In the genomic region with DNA sequence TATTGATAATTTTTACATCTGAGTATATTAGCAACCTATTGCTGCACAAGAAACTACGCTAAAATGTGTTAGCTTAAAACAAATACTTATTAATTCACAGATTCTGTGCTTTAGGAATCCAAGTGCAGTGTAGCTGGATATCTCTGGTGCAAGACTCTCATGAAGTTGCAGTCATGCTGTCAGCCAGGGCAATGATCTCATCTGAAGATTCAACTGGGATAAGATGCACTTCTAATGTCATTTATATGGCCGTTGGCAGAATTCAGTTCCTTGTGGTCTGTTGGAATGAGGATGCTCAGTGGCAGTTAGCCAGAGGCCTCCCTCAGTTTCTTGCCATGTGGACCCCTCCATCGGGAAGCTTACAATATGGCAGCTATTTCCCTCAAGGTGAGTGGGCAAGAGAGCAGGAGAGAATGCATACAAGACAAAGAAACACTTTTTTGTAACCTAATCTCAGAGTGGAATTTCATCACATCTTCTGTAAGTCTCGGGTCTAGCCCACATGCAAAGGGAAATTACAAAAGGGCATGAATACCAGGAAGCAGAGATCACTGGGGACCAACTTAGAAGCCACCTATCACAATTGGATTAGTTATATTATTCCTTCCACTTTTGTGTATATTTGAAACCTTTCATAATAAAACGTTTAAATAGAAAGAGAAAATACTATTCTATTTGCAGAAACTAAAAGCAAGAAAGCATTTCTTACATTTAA, we compare ENCODE assay signal across 16 cellular contexts.
A peak's percentile ranks its signal among the peaks of the same experiment; 100 is the strongest.
DNase-seq lines count a peak whose midpoint lies in the region; ATAC-seq and TF ChIP-seq lines count a peak whose summit lies in the region.
"Had no signal": no experiment of that assay in that cellular context is flagged by ENCODE, and none has a peak within 500 bp of the region (broad histone marks: within the 10 kb centered on the region; RNA-seq: fewer than 3 reads in every experiment).

No MANE protein-coding gene starts in this region.

- peaks cover 55% of the 10 kb centered on the region for H3K9me3 Mint-ChIP-seq in endodermal cell
- peaks cover 15% of the 10 kb centered on the region for H3K9me3 Mint-ChIP-seq in stimulated activated effector memory CD8-positive, alpha-beta T cell treated with anti-CD3 and anti-CD28 coated beads, Interleukin-12 subunit alpha, Interleukin-12 subunit beta, amount 100 ng/mL, for 72 hours

- no peak overlapping the region for H2BK5ac ChIP-seq in trophoblast cell (ENCODE audit: low read depth, low read length, poor library complexity)

- H3K18ac ChIP-seq in trophoblast cell (ENCODE audit: low read length): no peak overlapping the region

- no peak overlapping the region for H3K9ac ChIP-seq in endodermal cell (ENCODE audit: extremely low read depth, low read length, poor library complexity, severe bottlenecking)
- no peak overlapping the region for H3K9ac ChIP-seq in trophoblast cell (ENCODE audit: low read length)

- DNase-seq in EH (ENCODE audit: low read depth): peak; percentile 16
- DNase-seq in LHCN-M2 (ENCODE audit: low read depth): peak; percentile 9
- DNase-seq in endodermal cell: no peak
- DNase-seq in trophoblast cell: peak; percentile 66 to 84
- DNase-seq in NCI-H1436 treated with DMSO at 0.1 percent for 48 hours (lab: John Stamatoyannopoulos, UW): no peak
- no peak for DNase-seq in NCI-H510A treated with DMSO at 0.1 percent for 48 hours (lab: John Stamatoyannopoulos, UW)
- DNase-seq in stimulated activated effector memory CD8-positive, alpha-beta T cell treated with anti-CD3 and anti-CD28 coated beads, Interleukin-12 subunit alpha, Interleukin-12 subunit beta, amount 100 ng/mL, for 72 hours (ENCODE audit: low spot score in 2 of 2): no peak
- DNase-seq: ACHN; C1 segment of cervical spinal cord; Calu3; CD4-positive, alpha-beta T cell; DMS79; GDM1; GOT3; H9 had no signal

- no peaks in the 10 kb centered on the region for H3K27me3 Mint-ChIP-seq in endodermal cell (ENCODE audit: insufficient read depth)
- H3K27me3 Mint-ChIP-seq: B cell; CD4-positive, alpha-beta T cell had no signal

- no peak overlapping the region for H3K23ac ChIP-seq in trophoblast cell (ENCODE audit: low read length)

- H3K27me3 ChIP-seq in endodermal cell (ENCODE audit: control insufficient read depth, insufficient read depth, low read length, poor library complexity, severe bottlenecking) (no peaks in the 10 kb centered on the region), trophoblast cell (ENCODE audit: insufficient read depth, low read length) (no peaks in the 10 kb centered on the region)

- no peak for TF ChIP-seq CTCF in endodermal cell (conservative IDR thresholded peaks at IDR 0.05)

- H2AK5ac ChIP-seq in trophoblast cell (ENCODE audit: low read length): no peak overlapping the region

- H2BK120ac ChIP-seq in trophoblast cell (ENCODE audit: insufficient read depth, low read length, poor library complexity): no peak overlapping the region

- no peak overlapping the region for H4K12ac ChIP-seq in trophoblast cell (ENCODE audit: low read depth, low read length)

- H3K14ac ChIP-seq in trophoblast cell (ENCODE audit: low read length): no peak overlapping the region

- H3K79me1 ChIP-seq in trophoblast cell (ENCODE audit: low read length): no peaks in the 10 kb centered on the region

- no peak overlapping the region for H2AFZ ChIP-seq in trophoblast cell (ENCODE audit: insufficient read depth, low read length, poor library complexity)

- H3K36me3 ChIP-seq in endodermal cell (ENCODE audit: control insufficient read depth, insufficient read depth, low read length) (no peaks in the 10 kb centered on the region), trophoblast cell (ENCODE audit: control insufficient read depth in 1 of 2, insufficient read depth in 2 of 2, low read length in 2 of 2) (peaks cover 2 to 3% of the 10 kb centered on the region in 2 experiments)

- H3K9me3 ChIP-seq in endodermal cell (ENCODE audit: control insufficient read depth, low read length): peaks cover 63% of the 10 kb centered on the region
- H3K9me3 ChIP-seq in trophoblast cell (ENCODE audit: insufficient read depth, low read depth, low read length): peaks cover 8% of the 10 kb centered on the region

- H3K4ac ChIP-seq in trophoblast cell (ENCODE audit: low read depth, low read length): no peak overlapping the region

- WGBS in endodermal cell (ENCODE audit: insufficient coverage in 1 of 2, insufficient read length in 1 of 2), 2 experiments: 83 to 97% methylated on average over 3 to 5 of the region's 5 CpGs
- no CpG with 5 or more reads among the region's 5 CpGs for WGBS in trophoblast cell (ENCODE audit: extremely low coverage, insufficient coverage, insufficient read length)

- H3K27ac ChIP-seq in endodermal cell (ENCODE audit: low read depth, low read length) (no peak overlapping the region), trophoblast cell (ENCODE audit: low read depth, low read length) (no peak overlapping the region)

- H3K79me2 ChIP-seq in trophoblast cell (ENCODE audit: control insufficient read depth, insufficient read depth, low read length, poor library complexity): no peaks in the 10 kb centered on the region

- H2BK12ac ChIP-seq in trophoblast cell (ENCODE audit: low read length): no peak overlapping the region

- no peak for ATAC-seq in stimulated activated effector memory CD8-positive, alpha-beta T cell treated with anti-CD3 and anti-CD28 coated beads, Interleukin-12 subunit alpha, Interleukin-12 subunit beta, amount 100 ng/mL, for 72 hours

- H3K4me1 ChIP-seq in endodermal cell (ENCODE audit: control insufficient read depth, insufficient read depth, low read length) (no peaks in the 10 kb centered on the region), trophoblast cell (ENCODE audit: control insufficient read depth in 1 of 2, insufficient read depth in 2 of 2, low read length in 2 of 2) (peaks cover 0 to 2% of the 10 kb centered on the region in 2 experiments)

- no peak overlapping the region for H3K4me3 Mint-ChIP-seq in endodermal cell
- no peak overlapping the region for H3K4me3 Mint-ChIP-seq in stimulated activated effector memory CD8-positive, alpha-beta T cell treated with anti-CD3 and anti-CD28 coated beads, Interleukin-12 subunit alpha, Interleukin-12 subunit beta, amount 100 ng/mL, for 72 hours
- H3K4me3 Mint-ChIP-seq: B cell; CD4-positive, alpha-beta T cell; H9 had no signal

- peaks cover 56% of the 10 kb centered on the region for H3K36me3 Mint-ChIP-seq in endodermal cell (ENCODE audit: low read depth)
- no peaks in the 10 kb centered on the region for H3K36me3 Mint-ChIP-seq in stimulated activated effector memory CD8-positive, alpha-beta T cell treated with anti-CD3 and anti-CD28 coated beads, Interleukin-12 subunit alpha, Interleukin-12 subunit beta, amount 100 ng/mL, for 72 hours

- no peak overlapping the region for H4K8ac ChIP-seq in trophoblast cell (ENCODE audit: low read depth, low read length)

- no peak overlapping the region for H4K91ac ChIP-seq in trophoblast cell (ENCODE audit: low read depth, low read length)

- H3K4me3 ChIP-seq in endodermal cell (ENCODE audit: low read length): peak overlapping the region; percentile 12
- no peak overlapping the region for H3K4me3 ChIP-seq in trophoblast cell (ENCODE audit: low read depth, low read length)

- H3K4me2 ChIP-seq in trophoblast cell (ENCODE audit: low read length): no peak overlapping the region

- peaks cover 3% of the 10 kb centered on the region for H3K4me1 Mint-ChIP-seq in endodermal cell
- peaks cover 5% of the 10 kb centered on the region for H3K4me1 Mint-ChIP-seq in stimulated activated effector memory CD8-positive, alpha-beta T cell treated with anti-CD3 and anti-CD28 coated beads, Interleukin-12 subunit alpha, Interleukin-12 subunit beta, amount 100 ng/mL, for 72 hours
- H3K4me1 Mint-ChIP-seq: B cell had no signal

- no peak overlapping the region for H3K27ac Mint-ChIP-seq in endodermal cell
- H3K27ac Mint-ChIP-seq in stimulated activated effector memory CD8-positive, alpha-beta T cell treated with anti-CD3 and anti-CD28 coated beads, Interleukin-12 subunit alpha, Interleukin-12 subunit beta, amount 100 ng/mL, for 72 hours: no peak overlapping the region
- H3K27ac Mint-ChIP-seq: B cell; CD4-positive, alpha-beta T cell; H9 had no signal

Comparison
In these comparisons a context has a peak if more than half of its experiments do, and no peak if none do; other contexts are left out.
1. DNase-seq: peak in EH (single experiment), LHCN-M2 (single experiment) and trophoblast cell (2 of 2); none in endodermal cell (single experiment), NCI-H1436 treated with DMSO at 0.1 percent for 48 hours (single experiment), NCI-H510A treated with DMSO at 0.1 percent for 48 hours (single experiment) and stimulated activated effector memory CD8-positive, alpha-beta T cell treated with anti-CD3 and anti-CD28 coated beads, Interleukin-12 subunit alpha, Interleukin-12 subunit beta, amount 100 ng/mL, for 72 hours (0 of 2).